Comparison of ENCODE assay signal across 8 cellular contexts in genomic region chr14:49861581-49861922, GRCh38. TPM values are rescaled to one million over a fixed set of nuclear protein-coding genes. Genes with fewer than 3 reads are reported as not detected.
DNase-seq lines count a peak whose midpoint lies in the region; ATAC-seq, FAIRE-seq and TF ChIP-seq lines count a peak whose summit lies in the region.

No MANE protein-coding gene starts in this region.

- no peak for FAIRE-seq in H54 (lab: Jason Lieb, UNC)

- CTCF ChIA-PET in CD4-positive, alpha-beta memory T cell (lab: Charles Lee; ENCODE audit: partially characterized antibody): interaction anchor here (0.6 to 10.4 kb wide), 42 partner anchors 9 to 924 kb away, joined by 3 to 277 read pairs (median 8); partner anchors contain the start of genes ARF6, DNAAF2, KLHDC2 and MGAT2

- no CpG with 5 or more reads among the region's 13 CpGs for WGBS in mesendoderm (ENCODE audit: extremely low coverage, insufficient coverage, low lambda C conversion rate)

- no peak for ATAC-seq in GM21619 (IDR thresholded peaks at IDR 0.05; ENCODE audit: unreplicated experiment)

- H3K27me3 Mint-ChIP-seq in CD4-positive, alpha-beta memory T cell: peaks cover 3 to 8% of the 10 kb centered on the region in 2 donors

- peak overlapping the region; percentile 61 to 76 for H3K4me3 ChIP-seq in CD4-positive, alpha-beta memory T cell (ENCODE audit: low read length in 2 of 2)
- H3K4me3 ChIP-seq in endocrine pancreas (ENCODE audit: control insufficient read depth, insufficient read depth, low read length) (peak overlapping the region; percentile 95), mesendoderm (ENCODE audit: low read length) (peak overlapping the region; percentile 98)

- peak in 1 of 5 donors; percentile 76 for DNase-seq in CD4-positive, alpha-beta memory T cell
- DNase-seq in H54 (ENCODE audit: insufficient read length, low spot score) (no peak), NCI-H526 (lab: John Stamatoyannopoulos, UW) (peak; percentile 25 to 75), mesendoderm (peak; percentile 94)
- peak; percentile 62 to 70 for DNase-seq in activated CD4-positive, alpha-beta T cell treated with anti-CD3 and anti-CD28 coated beads, Interleukin-2, amount 50 U/mL, for 48 hours
- DNase-seq in stimulated activated CD8-positive, alpha-beta memory T cell treated with anti-CD3 and anti-CD28 coated beads, Interleukin-15, amount 100 ng/mL, for 24 hours (ENCODE audit: low read depth): peak; percentile 44

- peaks cover 0 to 11% (median 6%) of the 10 kb centered on the region in 4 donors for H3K4me1 Mint-ChIP-seq in CD4-positive, alpha-beta memory T cell

- peak overlapping the region; percentile 97 for H2BK5ac ChIP-seq in mesendoderm (ENCODE audit: low read length)

- peaks cover 0 to 18% of the 10 kb centered on the region in 2 donors for H3K36me3 Mint-ChIP-seq in CD4-positive, alpha-beta memory T cell

- H3K9me3 ChIP-seq in CD4-positive, alpha-beta memory T cell (ENCODE audit: control insufficient read depth in 1 of 2, low read length in 2 of 2): no peaks in the 10 kb centered on the region
- no peaks in the 10 kb centered on the region for H3K9me3 ChIP-seq in endocrine pancreas (ENCODE audit: control insufficient read depth, low read length)

- no peaks in the 10 kb centered on the region for H3K36me3 ChIP-seq in CD4-positive, alpha-beta memory T cell (ENCODE audit: insufficient read depth, low read length)
- H3K36me3 ChIP-seq in endocrine pancreas (ENCODE audit: control insufficient read depth, insufficient read depth, low read length) (no peaks in the 10 kb centered on the region), mesendoderm (ENCODE audit: control insufficient read depth, insufficient read depth, low read length) (no peaks in the 10 kb centered on the region)

- H3K79me1 ChIP-seq in mesendoderm (ENCODE audit: low read length): no peaks in the 10 kb centered on the region

- no peak overlapping the region for H2BK15ac ChIP-seq in mesendoderm (replicated peaks; ENCODE audit: low read depth)

- peak overlapping the region; percentile 78 for H3K18ac ChIP-seq in mesendoderm (ENCODE audit: low read length)

- no peak overlapping the region for H3K4me3 Mint-ChIP-seq in CD4-positive, alpha-beta memory T cell

- no peak overlapping the region for H3K27ac Mint-ChIP-seq in CD4-positive, alpha-beta memory T cell

- intact Hi-C loops in CD4-positive, alpha-beta memory T cell (cut with micrococcal nuclease): loop anchor here (5.0 kb wide), 1 partner anchor 1986 kb away; no protein-coding TSS in a partner anchor

- peak overlapping the region; percentile 81 for H3K4ac ChIP-seq in mesendoderm (ENCODE audit: low read depth, low read length)

- H3K23ac ChIP-seq in mesendoderm (ENCODE audit: low read length): peak overlapping the region; percentile 85

- H3K9ac ChIP-seq in endocrine pancreas (ENCODE audit: control insufficient read depth, insufficient read depth, low read length) (peak overlapping the region; percentile 99), mesendoderm (ENCODE audit: low read length) (peak overlapping the region; percentile 99)

- H2BK120ac ChIP-seq in mesendoderm (ENCODE audit: low read depth, low read length): no peak overlapping the region

- H3K4me2 ChIP-seq in mesendoderm (ENCODE audit: low read length): peak overlapping the region; percentile 100

- peak overlapping the region; percentile 100 for H3K56ac ChIP-seq in mesendoderm (ENCODE audit: low read length)

- H3K27ac ChIP-seq in CD4-positive, alpha-beta memory T cell (ENCODE audit: low read depth, low read length): peak overlapping the region; percentile 97
- peak overlapping the region; percentile 93 for H3K27ac ChIP-seq in mesendoderm (ENCODE audit: low read depth, low read length)

- TF ChIP-seq POLR2A in H54 (IDR thresholded peaks at IDR 0.05; ENCODE audit: low read depth, low read length): peak; percentile 9; the same call in 1 of the 2 replicates

- peaks cover 34% of the 10 kb centered on the region for H3K4me1 ChIP-seq in CD4-positive, alpha-beta memory T cell (ENCODE audit: insufficient read depth, low read length)
- no peaks in the 10 kb centered on the region for H3K4me1 ChIP-seq in endocrine pancreas (ENCODE audit: control insufficient read depth, insufficient read depth, low read length)
- no peaks in the 10 kb centered on the region for H3K4me1 ChIP-seq in mesendoderm (ENCODE audit: control insufficient read depth, low read depth, low read length)

- H4K5ac ChIP-seq in mesendoderm (ENCODE audit: low read length): no peak overlapping the region

- no peak overlapping the region for H2AK5ac ChIP-seq in mesendoderm (ENCODE audit: low read length)

- no peaks in the 10 kb centered on the region for H3K27me3 ChIP-seq in CD4-positive, alpha-beta memory T cell (ENCODE audit: insufficient read depth, low read length)
- H3K27me3 ChIP-seq in endocrine pancreas (ENCODE audit: control insufficient read depth, insufficient read depth, low read length) (no peaks in the 10 kb centered on the region), mesendoderm (ENCODE audit: insufficient read depth, low read length, poor library complexity) (no peaks in the 10 kb centered on the region)

- no peaks in the 10 kb centered on the region for H3K79me2 ChIP-seq in mesendoderm (ENCODE audit: control insufficient read depth, insufficient read depth, low read length)

- POLR2A ChIA-PET in CD4-positive, alpha-beta memory T cell (lab: Charles Lee; ENCODE audit: partially characterized antibody): interaction anchor here (0.6 to 12.2 kb wide), 44 partner anchors 9 to 276 kb away, joined by 3 to 321 read pairs (median 8); partner anchors contain the start of genes ARF6, DNAAF2, KLHDC2 and LRR1

- H4K8ac ChIP-seq in mesendoderm (ENCODE audit: low read depth, low read length): no peak overlapping the region

- H3K9me3 Mint-ChIP-seq in CD4-positive, alpha-beta memory T cell: peaks cover 0 to 11% (median 1%) of the 10 kb centered on the region in 8 donors

RNA-seq across cellular contexts. Expression of gene NEMF, which starts 9.0 kb away (rescaled TPM):
- 100 to 1,000 TPM; 104 to 112 TPM for total RNA-seq in CD4-positive, alpha-beta memory T cell
- 10 to 100 TPM; 20.4 to 51.6 TPM for polyA plus RNA-seq in CD4-positive, alpha-beta memory T cell
- 54.8 TPM for polyA plus RNA-seq in mesendoderm (2013, experiment 1 of 2)
- 55.7 TPM for polyA plus RNA-seq in mesendoderm (2013, experiment 2 of 2)

RNA-seq across cellular contexts. Expression of gene ARF6, which starts 31.3 kb away (rescaled TPM):
- 100 to 1,000 TPM; 116 to 124 TPM for total RNA-seq in CD4-positive, alpha-beta memory T cell
- polyA plus RNA-seq in CD4-positive, alpha-beta memory T cell: 100 to 1,000 TPM; 157 to 164 TPM
- polyA plus RNA-seq in mesendoderm (2013, experiment 1 of 2): 42.5 TPM
- 41.9 TPM for polyA plus RNA-seq in mesendoderm (2013, experiment 2 of 2)
